15 cellular contexts compared by ENCODE assay signal in genomic region chr11:111176603-111177002, GRCh38.
A peak's percentile ranks its signal among the peaks of the same experiment; 100 is the strongest.
DNase-seq lines count a peak whose midpoint lies in the region; ATAC-seq and TF ChIP-seq lines count a peak whose summit lies in the region.
"Had no signal": no experiment of that assay in that cellular context is flagged by ENCODE, and none has a peak within 500 bp of the region (broad histone marks: within the 10 kb centered on the region; RNA-seq: fewer than 3 reads in every experiment).

No MANE protein-coding gene starts in this region.

- no peak for TF ChIP-seq CTCF in OCI-LY3 (IDR thresholded peaks at IDR 0.05; ENCODE audit: low read depth, low read length)
- TF ChIP-seq CTCF in glutamatergic neuron (IDR thresholded peaks at IDR 0.05; ENCODE audit: partially characterized antibody, unreplicated experiment), result no peak

- H3K27ac ChIP-seq in OCI-LY3 (ENCODE audit: low read length), result peak overlapping the region; percentile 74
- H3K27ac ChIP-seq: dorsolateral prefrontal cortex had no signal

- peak; percentile 41 for ATAC-seq in GM18505 (IDR thresholded peaks at IDR 0.05; ENCODE audit: unreplicated experiment)
- ATAC-seq in GM21390 (IDR thresholded peaks at IDR 0.05; ENCODE audit: unreplicated experiment), result peak; percentile 38
- peak; percentile 50 for ATAC-seq in HG03025 (IDR thresholded peaks at IDR 0.05; ENCODE audit: low FRiP score, unreplicated experiment)
- no peak for ATAC-seq in HG02970 (IDR thresholded peaks at IDR 0.05; ENCODE audit: low FRiP score, unreplicated experiment)
- no peak for ATAC-seq in GM18519 (IDR thresholded peaks at IDR 0.05; ENCODE audit: low FRiP score, unreplicated experiment)

- H2AFZ ChIP-seq in OCI-LY3 (ENCODE audit: low read depth, low read length), result no peak overlapping the region; the same call in 1 of the 2 replicates

- peaks cover 4% of the 10 kb centered on the region for H3K27me3 Mint-ChIP-seq in glutamatergic neuron (ENCODE audit: unreplicated experiment)

- H3K9me3 Mint-ChIP-seq in glutamatergic neuron (ENCODE audit: unreplicated experiment), result no peaks in the 10 kb centered on the region

- DNase-seq in HK-2 (ENCODE audit: unreplicated experiment), result no peak
- no peak for DNase-seq in glutamatergic neuron
- DNase-seq: activated CD8-positive, alpha-beta memory T cell treated with anti-CD3 and anti-CD28 coated beads, Interleukin-2, amount 50 U/mL, for 4 hours; C1 segment of cervical spinal cord; dorsolateral prefrontal cortex; NCI-H2171 treated with DMSO at 0.1 percent for 48 hours; small intestine had no signal

- H3K4me1 ChIP-seq in OCI-LY3 (ENCODE audit: low read length), result peaks cover 45% of the 10 kb centered on the region

- H3K4me3 ChIP-seq in OCI-LY3 (ENCODE audit: low read length), result peak overlapping the region; percentile 30
- H3K4me3 ChIP-seq: dorsolateral prefrontal cortex had no signal

- H4K20me1 ChIP-seq in OCI-LY3 (ENCODE audit: insufficient read depth, low read length), result no peaks in the 10 kb centered on the region

- no peaks in the 10 kb centered on the region for H3K4me1 Mint-ChIP-seq in glutamatergic neuron (ENCODE audit: low read depth, unreplicated experiment)

- no peak for TF ChIP-seq POLR2A in GM18505 (IDR thresholded peaks at IDR 0.05; ENCODE audit: borderline replicate concordance, extremely low read depth, insufficient read depth, insufficient read length)

- H3K9me3 ChIP-seq in OCI-LY3 (ENCODE audit: insufficient read depth, low read length), result peaks cover 17% of the 10 kb centered on the region; the same call in 1 of the 2 replicates

- H3K27ac Mint-ChIP-seq in glutamatergic neuron (ENCODE audit: unreplicated experiment), result no peak overlapping the region

- no peaks in the 10 kb centered on the region for H3K27me3 ChIP-seq in OCI-LY3 (ENCODE audit: low read depth, low read length)

- no peaks in the 10 kb centered on the region for H3K79me2 ChIP-seq in OCI-LY3 (ENCODE audit: low read length)

- H3K4me2 ChIP-seq in OCI-LY3 (ENCODE audit: low read length), result peak overlapping the region; percentile 54
- H3K4me2 ChIP-seq: KMS-11 had no signal

- no peaks in the 10 kb centered on the region for H3K36me3 Mint-ChIP-seq in glutamatergic neuron (ENCODE audit: unreplicated experiment)

- no peaks in the 10 kb centered on the region for H3K36me3 ChIP-seq in OCI-LY3 (replicated peaks; ENCODE audit: low read depth, low read length)

- H3K4me3 Mint-ChIP-seq in glutamatergic neuron (ENCODE audit: unreplicated experiment), result no peak overlapping the region
- H3K4me3 Mint-ChIP-seq: neural crest cell had no signal

- H3K9ac ChIP-seq in OCI-LY3 (ENCODE audit: low read length), result peak overlapping the region; percentile 28; the same call in 1 of the 2 replicates
- H3K9ac ChIP-seq: KMS-11 had no signal

Comparison
In these comparisons a context has a peak if more than half of its experiments do, and no peak if none do; other contexts are left out.
1. ATAC-seq: peak in GM18505 (single experiment), GM21390 (single experiment) and HG03025 (single experiment); none in HG02970 (single experiment) and GM18519 (single experiment).